ENCODE assay signal across 8 cellular contexts in the genomic region with DNA sequence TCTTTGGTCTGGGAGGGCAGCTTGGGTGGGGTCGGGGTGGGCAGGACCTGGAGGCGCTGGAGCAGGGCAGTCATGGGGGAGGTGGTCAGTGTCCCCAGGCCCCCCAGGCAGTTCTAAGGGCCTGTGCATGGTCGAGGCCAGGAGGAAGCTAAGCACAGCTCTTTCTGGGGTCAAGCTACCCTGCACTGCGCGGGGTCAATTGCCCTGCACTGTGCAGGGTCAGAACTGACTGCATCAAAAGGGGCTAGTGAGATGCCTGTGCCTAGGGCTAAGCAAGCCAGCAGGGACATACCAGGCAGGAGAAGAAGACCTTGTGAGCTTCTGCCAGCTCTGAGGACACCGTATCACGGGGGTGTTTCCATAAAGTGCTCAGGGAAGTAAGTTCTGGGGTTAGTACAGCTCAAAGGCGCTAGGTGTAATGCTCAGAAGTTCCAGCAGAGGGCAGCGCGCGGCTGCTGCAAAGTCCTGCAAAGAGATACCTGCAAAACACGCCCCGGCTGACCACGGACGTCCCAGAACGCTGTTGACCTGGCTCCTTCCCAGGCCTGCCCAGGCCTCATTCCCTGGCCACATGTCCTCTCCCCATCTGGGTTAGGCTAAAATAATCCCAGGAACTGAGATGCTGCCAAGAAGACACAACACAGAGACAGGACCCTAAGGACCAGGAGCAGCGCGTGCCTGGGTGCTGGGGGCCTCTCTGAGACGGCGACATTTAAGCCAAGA. TPM values are rescaled to one million over a fixed set of nuclear protein-coding genes. Genes with fewer than 3 reads are reported as not detected.
DNase-seq lines count a peak whose midpoint lies in the region; ATAC-seq and TF ChIP-seq lines count a peak whose summit lies in the region.

No MANE protein-coding gene starts in this region.

- intact Hi-C loops in MCF 10A (cut with micrococcal nuclease): loop anchor here (1.0 to 5.0 kb wide), 4 partner anchors 125 to 556 kb away; no protein-coding TSS in a partner anchor

- BruUV-seq in MCF 10A (replicated peaks; lab: Mats Ljungman, UMichigan): no TSS peak

- H3K27ac Mint-ChIP-seq in MCF 10A (ENCODE audit: low read depth, unreplicated experiment): no peak overlapping the region

- POLR2A ChIA-PET in MCF 10A (lab: Yijun Ruan, JAX): interaction anchor here (0.6 to 1.7 kb wide), 5 partner anchors 53 to 564 kb away, joined by 3 to 5 read pairs (median 3); no protein-coding TSS in a partner anchor

- DNase-seq in D341Med (ENCODE audit: low spot score): peak; percentile 79
- peak; percentile 39 for DNase-seq in NCI-H1092 (lab: John Stamatoyannopoulos, UW)
- DNase-seq in MCF 10A (ENCODE audit: unreplicated experiment): peak; percentile 63
- DNase-seq in islet precursor cell: peak; percentile 90
- peak; percentile 84 for DNase-seq in stimulated activated CD4-positive, alpha-beta T cell treated with anti-CD3 and anti-CD28 coated beads, Interleukin-15, amount 100 ng/mL, for 24 hours

- no peaks in the 10 kb centered on the region for H3K9me3 Mint-ChIP-seq in MCF 10A (ENCODE audit: unreplicated experiment)

- no peak overlapping the region for H3K4me3 ChIP-seq in WI38 (ENCODE audit: low read depth, low read length)

- ATAC-seq in GM21825 (IDR thresholded peaks at IDR 0.05; ENCODE audit: unreplicated experiment): peak; percentile 54
- ATAC-seq in HG03460 (IDR thresholded peaks at IDR 0.05; ENCODE audit: unreplicated experiment): no peak

- TF ChIP-seq CTCF in WI38 (IDR thresholded peaks at IDR 0.05; ENCODE audit: low read depth, low read length) (peak; percentile 94), MCF 10A (IDR thresholded peaks at IDR 0.05; ENCODE audit: unreplicated experiment) (peak; percentile 97)

- CTCF ChIA-PET in MCF 10A (lab: Yijun Ruan, JAX): interaction anchor here (0.5 to 5.5 kb wide), 46 partner anchors 10 to 785 kb away, joined by 3 to 110 read pairs (median 4); partner anchors contain the start of gene HDAC11

- H3K4me1 Mint-ChIP-seq in MCF 10A (ENCODE audit: insufficient read depth, unreplicated experiment): peaks cover 7% of the 10 kb centered on the region

- H3K4me3 Mint-ChIP-seq in MCF 10A (ENCODE audit: unreplicated experiment): no peak overlapping the region

- H3K27me3 Mint-ChIP-seq in MCF 10A (ENCODE audit: insufficient read depth, unreplicated experiment): no peaks in the 10 kb centered on the region

- no peaks in the 10 kb centered on the region for H3K36me3 Mint-ChIP-seq in MCF 10A (ENCODE audit: insufficient read depth, unreplicated experiment)

RNA-seq across cellular contexts. Expression of gene IQSEC1, which starts 18.8 kb away (rescaled TPM):
- total RNA-seq in MCF 10A (2022): 18.7 and 21.2 TPM in 2 replicates

Comparison
In these comparisons a context has a peak if more than half of its experiments do, and no peak if none do; other contexts are left out.
1. DNase-seq: peak in every context shown above with its lines; median percentile 90 in islet precursor cell; 84 in stimulated activated CD4-positive, alpha-beta T cell treated with anti-CD3 and anti-CD28 coated beads, Interleukin-15, amount 100 ng/mL, for 24 hours; 79 in D341Med; 63 in MCF 10A; 39 in NCI-H1092.